In genomic region chr2:139031722-139032121, GRCh38 we compare ENCODE assay signal across 9 cellular contexts.
DNase-seq lines count a peak whose midpoint lies in the region; ATAC-seq and TF ChIP-seq lines count a peak whose summit lies in the region.
"Had no signal": no experiment of that assay in that cellular context is flagged by ENCODE, and none has a peak within 500 bp of the region (broad histone marks: within the 10 kb centered on the region; RNA-seq: fewer than 3 reads in every experiment).

No MANE protein-coding gene starts in this region.

- H3K27ac ChIP-seq in RWPE2 (ENCODE audit: poor library complexity, severe bottlenecking), result no peak overlapping the region
- H3K27ac ChIP-seq in prostate gland, result no peak overlapping the region
- H3K27ac ChIP-seq: heart right ventricle had no signal

- intact Hi-C loops in prostate gland (cut with DNase I), result no loop called here

- peak in 2 of 3 experiments; percentile 39 to 68 for DNase-seq in NCI-H1417 (lab: John Stamatoyannopoulos, UW)
- DNase-seq in NCI-H1417 treated with DMSO at 0.1 percent for 48 hours (lab: John Stamatoyannopoulos, UW), result no peak
- DNase-seq in RWPE2 (ENCODE audit: low spot score), result no peak
- no peak for DNase-seq in osteocyte (ENCODE audit: extremely low spot score, unreplicated experiment)
- no peak for DNase-seq in prostate gland (ENCODE audit: low spot score)
- DNase-seq in Ammon's horn (ENCODE audit: low spot score), result no peak
- DNase-seq: heart right ventricle had no signal

- H3K4me3 ChIP-seq in RWPE2 (ENCODE audit: severe bottlenecking), result no peak overlapping the region
- H3K4me3 ChIP-seq in prostate gland, result no peak overlapping the region
- H3K4me3 ChIP-seq: heart right ventricle had no signal

- peaks cover 6% of the 10 kb centered on the region for H3K9me3 Mint-ChIP-seq in osteocyte (ENCODE audit: unreplicated experiment)

- no peak for TF ChIP-seq POLR2A in prostate gland (IDR thresholded peaks at IDR 0.05)

- H3K27ac Mint-ChIP-seq in osteocyte (ENCODE audit: unreplicated experiment), result no peak overlapping the region

- H3K4me1 Mint-ChIP-seq in osteocyte (ENCODE audit: unreplicated experiment), result peaks cover 1% of the 10 kb centered on the region

- H3K27me3 Mint-ChIP-seq in osteocyte (ENCODE audit: unreplicated experiment), result peaks cover 10% of the 10 kb centered on the region

- no peak overlapping the region for H3K4me3 Mint-ChIP-seq in osteocyte (ENCODE audit: unreplicated experiment)

- TF ChIP-seq CTCF in RWPE2 (IDR thresholded peaks at IDR 0.05; ENCODE audit: poor library complexity, severe bottlenecking) (peak; percentile 48), osteocyte (IDR thresholded peaks at IDR 0.05) (peak; percentile 59), prostate gland (IDR thresholded peaks at IDR 0.05) (no peak)

- H3K36me3 Mint-ChIP-seq in osteocyte (ENCODE audit: unreplicated experiment), result peaks cover 5% of the 10 kb centered on the region

- H3K9me3 ChIP-seq in RWPE2 (ENCODE audit: severe bottlenecking) (no peaks in the 10 kb centered on the region), prostate gland (no peaks in the 10 kb centered on the region)

- ATAC-seq in HG03342 (IDR thresholded peaks at IDR 0.05; ENCODE audit: unreplicated experiment) (peak; percentile 87), RWPE2 (ENCODE audit: low read depth) (peak; percentile 83), HG02870 (IDR thresholded peaks at IDR 0.05; ENCODE audit: unreplicated experiment) (no peak)

- H3K4me1 ChIP-seq in RWPE2 (ENCODE audit: insufficient read depth, poor library complexity, severe bottlenecking), result peaks cover 5% of the 10 kb centered on the region
- H3K4me1 ChIP-seq in prostate gland (replicated peaks), result no peaks in the 10 kb centered on the region
- H3K4me1 ChIP-seq: heart right ventricle had no signal

- H3K36me3 ChIP-seq in RWPE2 (ENCODE audit: low read depth), result no peaks in the 10 kb centered on the region
- no peaks in the 10 kb centered on the region for H3K36me3 ChIP-seq in prostate gland
- H3K36me3 ChIP-seq: heart right ventricle had no signal

- H3K27me3 ChIP-seq in RWPE2 (ENCODE audit: insufficient read depth, poor library complexity, severe bottlenecking) (peaks cover 16% of the 10 kb centered on the region), prostate gland (replicated peaks; ENCODE audit: insufficient read depth) (no peaks in the 10 kb centered on the region)
- H3K27me3 ChIP-seq: heart right ventricle had no signal

Comparison
In these comparisons a context has a peak if more than half of its experiments do, and no peak if none do; other contexts are left out.
1. DNase-seq: peak in NCI-H1417 (2 of 3); none in NCI-H1417 treated with DMSO at 0.1 percent for 48 hours (single experiment), RWPE2 (single experiment), osteocyte (single experiment), prostate gland (single experiment) and Ammon's horn (single experiment).
2. CTCF ChIP-seq: peak in RWPE2 (single experiment) and osteocyte (single experiment); none in prostate gland (0 of 4).